In genomic region chr10:35124540-35124939, GRCh38 we compare ENCODE assay signal across 26 cellular contexts. TPM values are rescaled to one million over a fixed set of nuclear protein-coding genes. Genes with fewer than 3 reads are reported as not detected.
DNase-seq lines count a peak whose midpoint lies in the region; ATAC-seq and TF ChIP-seq lines count a peak whose summit lies in the region.
"Had no signal": no experiment of that assay in that cellular context is flagged by ENCODE, and none has a peak within 500 bp of the region (broad histone marks: within the 10 kb centered on the region; RNA-seq: fewer than 3 reads in every experiment).

No MANE protein-coding gene starts in this region.

- H3K79me2 ChIP-seq in GM23248 (ENCODE audit: insufficient read depth), result peaks cover 18% of the 10 kb centered on the region
- peaks cover 15% of the 10 kb centered on the region for H3K79me2 ChIP-seq in mammary epithelial cell (ENCODE audit: insufficient read depth, low read length)

- peaks cover 14% of the 10 kb centered on the region for H3K4me1 Mint-ChIP-seq in neural crest cell
- peaks cover 8% of the 10 kb centered on the region for H3K4me1 Mint-ChIP-seq in endothelial cell (ENCODE audit: unreplicated experiment)

- CTCF ChIA-PET in mammary epithelial cell (lab: Charles Lee; ENCODE audit: low non-redundant PET), result interaction anchor here (0.6 kb wide), 1 partner anchor 1655 kb away, joined by 3 read pairs; no protein-coding TSS in a partner anchor

- H3K4me3 ChIP-seq in GM23248, result no peak overlapping the region
- H3K4me3 ChIP-seq in mammary epithelial cell (replicated peaks in 1 of 3; ENCODE audit: insufficient read depth in 1 of 3, low read depth in 2 of 3, low read length in 3 of 3), result no peak overlapping the region
- H3K4me3 ChIP-seq: esophagus squamous epithelium, pancreas, sigmoid colon, SJCRH30, suprapubic skin, uterus had no signal

- no peak for TF ChIP-seq CTCF in mammary epithelial cell (conservative IDR thresholded peaks at IDR 0.05 in 1 of 2, IDR thresholded peaks at IDR 0.05 in 1 of 2; ENCODE audit: extremely low read depth in 1 of 2, insufficient read depth in 1 of 2, low read depth in 1 of 2, low read length in 2 of 2)
- TF ChIP-seq CTCF in neural crest cell (conservative IDR thresholded peaks at IDR 0.05), result no peak
- no peak for TF ChIP-seq CTCF in endothelial cell (IDR thresholded peaks at IDR 0.05; ENCODE audit: unreplicated experiment)

- H3K9me3 ChIP-seq in GM23248 (ENCODE audit: low read depth) (no peaks in the 10 kb centered on the region), mammary epithelial cell (replicated peaks; ENCODE audit: insufficient read depth, low read length) (no peaks in the 10 kb centered on the region)
- H3K9me3 ChIP-seq: esophagus squamous epithelium, pancreas, sigmoid colon, SJCRH30, suprapubic skin, uterus had no signal

- no peak for DNase-seq in activated naive CD4-positive, alpha-beta T cell treated with anti-CD3 and anti-CD28 coated beads, Interleukin-2, amount 50 U/mL, for 72 hours (ENCODE audit: low spot score in 2 of 2)
- no peak for DNase-seq in activated naive CD4-positive, alpha-beta T cell treated with anti-CD3 and anti-CD28 coated beads, Interleukin-2, amount 50 U/mL, for 16 hours
- DNase-seq in GM23248, result peak; percentile 32
- peak; percentile 37 for DNase-seq in mammary epithelial cell
- no peak for DNase-seq in neural crest cell (ENCODE audit: low read depth, low spot score)
- DNase-seq in NCI-H2107 treated with DMSO at 0.1 percent for 48 hours (lab: John Stamatoyannopoulos, UW; ENCODE audit: unreplicated experiment), result no peak
- no peak for DNase-seq in HPDE6-E6E7 (ENCODE audit: extremely low spot score)
- no peak for DNase-seq in endothelial cell (ENCODE audit: low spot score)
- DNase-seq: activated CD4-positive, alpha-beta T cell treated with anti-CD3 and anti-CD28 coated beads for 1 hour; activated CD8-positive, alpha-beta memory T cell treated with anti-CD3 and anti-CD28 coated beads, Interleukin-2, amount 50 U/mL, for 48 hours; DMS153; effector CD8-positive, alpha-beta T cell; esophagus squamous epithelium; GF-D8; H9; KG1; naive B cell; NCI-H146; NCI-H2171; NCI-H524; pancreas; sigmoid colon; SJCRH30; T-helper 1 cell; uterus had no signal

- H3K27me3 Mint-ChIP-seq in neural crest cell (ENCODE audit: low read depth) (peaks cover 2% of the 10 kb centered on the region), endothelial cell (ENCODE audit: unreplicated experiment) (peaks cover 15% of the 10 kb centered on the region)
- H3K27me3 Mint-ChIP-seq: naive B cell had no signal

- H3K4me2 ChIP-seq in GM23248 (ENCODE audit: unreplicated experiment), result no peak overlapping the region
- H3K4me2 ChIP-seq in mammary epithelial cell (ENCODE audit: insufficient read depth, low read depth, low read length), result peak overlapping the region; percentile 29

- dilution Hi-C loops in mammary epithelial cell (cut with HindIII; ENCODE audit: low sequenced_read_pairs), result no loop called here

- peak overlapping the region; percentile 7 for H3K4me3 Mint-ChIP-seq in neural crest cell
- H3K4me3 Mint-ChIP-seq in endothelial cell (ENCODE audit: unreplicated experiment), result no peak overlapping the region
- H3K4me3 Mint-ChIP-seq: H9 had no signal

- no peaks in the 10 kb centered on the region for H3K9me3 Mint-ChIP-seq in activated naive CD4-positive, alpha-beta T cell treated with anti-CD3 and anti-CD28 coated beads, Interleukin-2, amount 50 U/mL, for 72 hours
- H3K9me3 Mint-ChIP-seq in neural crest cell (no peaks in the 10 kb centered on the region), endothelial cell (ENCODE audit: unreplicated experiment) (no peaks in the 10 kb centered on the region)
- H3K9me3 Mint-ChIP-seq: H9, naive B cell had no signal

- peak overlapping the region; percentile 40 for H2AFZ ChIP-seq in GM23248
- peak overlapping the region; percentile 81 for H2AFZ ChIP-seq in mammary epithelial cell (ENCODE audit: low read depth, low read length)

- H3K36me3 Mint-ChIP-seq in activated naive CD4-positive, alpha-beta T cell treated with anti-CD3 and anti-CD28 coated beads, Interleukin-2, amount 50 U/mL, for 72 hours, result peaks cover 17 to 18% of the 10 kb centered on the region in 2 donors
- H3K36me3 Mint-ChIP-seq in neural crest cell (ENCODE audit: low read depth) (no peaks in the 10 kb centered on the region), endothelial cell (ENCODE audit: low read depth, unreplicated experiment) (no peaks in the 10 kb centered on the region)
- H3K36me3 Mint-ChIP-seq: naive B cell had no signal

- no peak overlapping the region for H3K9ac ChIP-seq in GM23248
- no peak overlapping the region for H3K9ac ChIP-seq in mammary epithelial cell (ENCODE audit: insufficient read depth, low read length)

- peaks cover 10% of the 10 kb centered on the region for H3K4me1 ChIP-seq in GM23248 (ENCODE audit: insufficient read depth)
- H3K4me1 ChIP-seq in mammary epithelial cell (ENCODE audit: insufficient read depth, low read length), result peaks cover 17% of the 10 kb centered on the region
- H3K4me1 ChIP-seq: uterus had no signal

- no peaks in the 10 kb centered on the region for H3K9me2 ChIP-seq in GM23248 (ENCODE audit: insufficient read depth)

- in situ Hi-C loops in GM23248 (cut with MboI), result loop anchor here (5.0 to 25.0 kb wide), 2 partner anchors 93 to 438 kb away; no protein-coding TSS in a partner anchor
- in situ Hi-C loops in mammary epithelial cell (cut with MboI; ENCODE audit: low sequenced_read_pairs in 2 of 2), result loop anchor here (5.0 to 25.0 kb wide), 2 partner anchors 93 to 438 kb away; no protein-coding TSS in a partner anchor

- H3K36me3 ChIP-seq in GM23248 (ENCODE audit: low read depth) (no peaks in the 10 kb centered on the region), mammary epithelial cell (ENCODE audit: insufficient read depth, low read length) (no peaks in the 10 kb centered on the region)
- H3K36me3 ChIP-seq: esophagus squamous epithelium, pancreas, sigmoid colon, SJCRH30, suprapubic skin, uterus had no signal

- BruUV-seq in mammary epithelial cell (replicated peaks; lab: Mats Ljungman, UMichigan), result no TSS peak

- H3K27ac ChIP-seq in GM23248 (no peak overlapping the region), mammary epithelial cell (ENCODE audit: insufficient read depth, low read depth, low read length) (no peak overlapping the region)
- H3K27ac ChIP-seq: esophagus squamous epithelium, pancreas, SJCRH30, suprapubic skin had no signal

- 50 to 56% methylated on average over 6 of the region's 6 CpGs for WGBS in GM23248 (ENCODE audit: low coverage in 1 of 2, low lambda C conversion rate in 2 of 2, missing lambda C conversion rate in 2 of 2), 2 experiments
- WGBS in mammary epithelial cell (ENCODE audit: low coverage, missing lambda C conversion rate), result 14% methylated on average over 6 of the region's 6 CpGs

- no peaks in the 10 kb centered on the region for H4K20me1 ChIP-seq in GM23248 (ENCODE audit: insufficient read depth)
- no peaks in the 10 kb centered on the region for H4K20me1 ChIP-seq in mammary epithelial cell (ENCODE audit: insufficient read depth, low read length)

- no peak for ATAC-seq in activated naive CD4-positive, alpha-beta T cell treated with anti-CD3 and anti-CD28 coated beads, Interleukin-2, amount 50 U/mL, for 72 hours
- ATAC-seq: pancreas had no signal

- intact Hi-C loops in mammary epithelial cell (cut with micrococcal nuclease), result loop anchor here (5.0 to 10.0 kb wide), 5 partner anchors 210 to 1758 kb away; partner anchors contain the start of gene CCNY

- H3K27ac Mint-ChIP-seq in activated naive CD4-positive, alpha-beta T cell treated with anti-CD3 and anti-CD28 coated beads, Interleukin-2, amount 50 U/mL, for 72 hours, result peak overlapping the region; percentile 24 to 99
- H3K27ac Mint-ChIP-seq in neural crest cell (ENCODE audit: unreplicated experiment), result no peak overlapping the region
- H3K27ac Mint-ChIP-seq in endothelial cell (ENCODE audit: unreplicated experiment), result no peak overlapping the region
- H3K27ac Mint-ChIP-seq: H9 had no signal

- no peaks in the 10 kb centered on the region for H3K27me3 ChIP-seq in GM23248 (replicated peaks; ENCODE audit: insufficient read depth)
- H3K27me3 ChIP-seq in mammary epithelial cell (ENCODE audit: insufficient read depth, low read length), result no peaks in the 10 kb centered on the region
- H3K27me3 ChIP-seq: esophagus squamous epithelium, pancreas, sigmoid colon, SJCRH30, suprapubic skin, uterus had no signal

- H3F3A ChIP-seq in GM23248 (ENCODE audit: insufficient read depth), result peaks cover 23% of the 10 kb centered on the region

RNA-seq across cellular contexts. Expression of gene CREM, which starts 2.1 kb away (rescaled TPM):
- 100 to 1,000 TPM in 1 of 2 donors, 10 to 100 TPM in 1; 92.9 to 147 TPM for total RNA-seq in activated naive CD4-positive, alpha-beta T cell treated with anti-CD3 and anti-CD28 coated beads, Interleukin-2, amount 50 U/mL, for 72 hours
- 13.3 and 14.9 TPM in 2 replicates for total RNA-seq in GM23248 (2014; rRNA removed; shearing (Covaris generic))
- polyA plus RNA-seq in GM23248 (2016; fragmentation: Nextera tagmentation; extraction: Ambion mirVana) (32.0 and 34.0 TPM in 2 replicates), mammary epithelial cell (15.0 TPM)
- total RNA-seq in mammary epithelial cell (10 to 100 TPM; 15.2 to 17.3 TPM), neural crest cell (28.5 and 29.6 TPM in 2 replicates), endothelial cell (ENCODE audit: unreplicated experiment) (42.8 TPM)
- polyA minus RNA-seq in mammary epithelial cell, result not detected

RNA-seq across cellular contexts. Expression of gene CUL2, which starts 34.4 kb away (rescaled TPM):
- total RNA-seq in activated naive CD4-positive, alpha-beta T cell treated with anti-CD3 and anti-CD28 coated beads, Interleukin-2, amount 50 U/mL, for 72 hours, result 10 to 100 TPM; 43.8 to 45.9 TPM
- 29.7 and 35.3 TPM in 2 replicates for total RNA-seq in GM23248 (2014; rRNA removed; shearing (Covaris generic))
- 50.5 and 52.1 TPM in 2 replicates for polyA plus RNA-seq in GM23248 (2016; fragmentation: Nextera tagmentation; extraction: Ambion mirVana)
- 10 to 100 TPM; 29.7 to 42.9 TPM for total RNA-seq in mammary epithelial cell
- 18.7 TPM for polyA plus RNA-seq in mammary epithelial cell
- 14.0 TPM for polyA minus RNA-seq in mammary epithelial cell
- 40.1 and 40.9 TPM in 2 replicates for total RNA-seq in neural crest cell
- 43.4 TPM for total RNA-seq in endothelial cell (ENCODE audit: unreplicated experiment)

Comparison
In these comparisons a context has a peak if more than half of its experiments do, and no peak if none do; other contexts are left out.
1. DNase-seq: peak in GM23248 (single experiment) and mammary epithelial cell (single experiment); none in activated naive CD4-positive, alpha-beta T cell treated with anti-CD3 and anti-CD28 coated beads, Interleukin-2, amount 50 U/mL, for 72 hours (0 of 2), activated naive CD4-positive, alpha-beta T cell treated with anti-CD3 and anti-CD28 coated beads, Interleukin-2, amount 50 U/mL, for 16 hours (single experiment), neural crest cell (single experiment), NCI-H2107 treated with DMSO at 0.1 percent for 48 hours (single experiment), HPDE6-E6E7 (single experiment) and endothelial cell (single experiment).
2. H3K27ac Mint-ChIP-seq: peak in activated naive CD4-positive, alpha-beta T cell treated with anti-CD3 and anti-CD28 coated beads, Interleukin-2, amount 50 U/mL, for 72 hours (2 of 2); none in neural crest cell (single experiment) and endothelial cell (single experiment).